Comparison of ENCODE assay signal across 1 cellular context in the genomic region with DNA sequence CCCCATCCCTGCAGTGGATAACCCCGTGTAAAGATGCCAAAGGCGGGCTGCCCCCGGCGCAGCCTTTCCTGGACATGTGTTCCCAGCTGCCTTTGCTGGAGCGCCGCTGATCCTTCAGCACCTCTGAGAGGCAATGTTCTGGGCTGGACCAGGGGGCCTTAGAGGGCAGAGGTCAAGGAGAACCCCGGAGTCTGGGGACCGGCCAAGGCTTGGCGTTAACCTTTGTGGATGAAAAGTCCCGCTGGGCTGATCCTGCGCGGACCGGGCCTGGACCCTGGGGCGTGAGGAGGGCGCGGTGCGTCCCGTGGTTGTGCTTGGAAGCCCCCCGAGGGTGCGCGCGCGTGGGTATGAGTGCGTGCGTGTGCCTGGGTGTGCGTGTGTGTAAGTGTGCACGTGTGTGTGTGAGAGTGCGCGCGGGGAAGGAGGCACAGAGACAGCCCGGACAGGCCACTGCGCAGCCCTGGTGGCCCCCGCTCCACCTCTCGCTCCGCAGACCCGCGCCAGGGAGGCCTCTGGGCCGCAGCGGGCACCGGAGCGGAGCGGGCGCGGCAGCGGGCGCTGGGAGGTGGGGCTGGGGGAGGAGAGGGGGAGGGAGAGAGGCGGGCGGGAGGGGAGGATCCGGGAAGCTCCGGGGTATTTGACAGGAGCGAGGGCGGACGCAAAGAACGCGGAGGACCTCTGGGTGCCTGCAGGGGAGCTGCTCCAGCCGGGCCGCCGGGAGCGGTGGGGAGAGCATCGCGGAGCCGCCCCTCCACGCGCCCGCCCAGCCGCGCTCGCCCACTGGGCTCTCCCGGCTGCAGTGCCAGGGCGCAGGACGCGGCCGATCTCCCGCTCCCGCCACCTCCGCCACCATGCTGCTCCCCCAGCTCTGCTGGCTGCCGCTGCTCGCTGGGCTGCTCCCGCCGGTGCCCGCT.
TF ChIP-seq lines count a peak whose summit lies in the region.

Gene SMOC2 (plus strand): TSS at position 665 of the 914 bp plus-strand sequence. CDS start 187 bp downstream, at position 852.

TF ChIP-seq in WTC11, 78 proteins besides CTCF, POLR2A, EP300 and RAD21 (continued from another document):
- TF ChIP-seq ZNF532 (CRISPR knock-in tag; IDR thresholded peaks at IDR 0.05; ENCODE audit: borderline replicate concordance) (no peak), ZNF317 (CRISPR knock-in tag; IDR thresholded peaks at IDR 0.05; ENCODE audit: borderline replicate concordance, low read depth) (no peak), ZNF396 (CRISPR knock-in tag; IDR thresholded peaks at IDR 0.05; ENCODE audit: borderline replicate concordance) (no peak), CREM (CRISPR knock-in tag; IDR thresholded peaks at IDR 0.05) (no peak), RORB (CRISPR knock-in tag; IDR thresholded peaks at IDR 0.05) (no peak), ZBTB21 (CRISPR knock-in tag; IDR thresholded peaks at IDR 0.05; ENCODE audit: borderline replicate concordance) (no peak), FOXP1 (CRISPR knock-in tag; IDR thresholded peaks at IDR 0.05; ENCODE audit: borderline replicate concordance) (no peak), RELA (CRISPR knock-in tag; IDR thresholded peaks at IDR 0.05; ENCODE audit: borderline replicate concordance) (0 out of 2 replicates have a peak, but pooled peaks have one; percentile 11), ATF3 (CRISPR knock-in tag; conservative IDR thresholded peaks at IDR 0.05) (no peak), ATF6 (CRISPR knock-in tag; IDR thresholded peaks at IDR 0.05) (no peak), PREB (CRISPR knock-in tag; IDR thresholded peaks at IDR 0.05; ENCODE audit: borderline replicate concordance) (no peak)
- TF ChIP-seq, protein P1, sequence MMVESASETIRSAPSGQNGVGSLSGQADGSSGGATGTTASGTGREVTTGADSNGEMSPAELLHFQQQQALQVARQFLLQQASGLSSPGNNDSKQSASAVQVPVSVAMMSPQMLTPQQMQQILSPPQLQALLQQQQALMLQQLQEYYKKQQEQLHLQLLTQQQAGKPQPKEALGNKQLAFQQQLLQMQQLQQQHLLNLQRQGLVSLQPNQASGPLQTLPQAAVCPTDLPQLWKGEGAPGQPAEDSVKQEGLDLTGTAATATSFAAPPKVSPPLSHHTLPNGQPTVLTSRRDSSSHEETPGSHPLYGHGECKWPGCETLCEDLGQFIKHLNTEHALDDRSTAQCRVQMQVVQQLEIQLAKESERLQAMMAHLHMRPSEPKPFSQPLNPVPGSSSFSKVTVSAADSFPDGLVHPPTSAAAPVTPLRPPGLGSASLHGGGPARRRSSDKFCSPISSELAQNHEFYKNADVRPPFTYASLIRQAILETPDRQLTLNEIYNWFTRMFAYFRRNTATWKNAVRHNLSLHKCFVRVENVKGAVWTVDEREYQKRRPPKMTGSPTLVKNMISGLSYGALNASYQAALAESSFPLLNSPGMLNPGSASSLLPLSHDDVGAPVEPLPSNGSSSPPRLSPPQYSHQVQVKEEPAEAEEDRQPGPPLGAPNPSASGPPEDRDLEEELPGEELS (CRISPR knock-in tag; IDR thresholded peaks at IDR 0.05), result no peak
- TF ChIP-seq, protein P2, sequence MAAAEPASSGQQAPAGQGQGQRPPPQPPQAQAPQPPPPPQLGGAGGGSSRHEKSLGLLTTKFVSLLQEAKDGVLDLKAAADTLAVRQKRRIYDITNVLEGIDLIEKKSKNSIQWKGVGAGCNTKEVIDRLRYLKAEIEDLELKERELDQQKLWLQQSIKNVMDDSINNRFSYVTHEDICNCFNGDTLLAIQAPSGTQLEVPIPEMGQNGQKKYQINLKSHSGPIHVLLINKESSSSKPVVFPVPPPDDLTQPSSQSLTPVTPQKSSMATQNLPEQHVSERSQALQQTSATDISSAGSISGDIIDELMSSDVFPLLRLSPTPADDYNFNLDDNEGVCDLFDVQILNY (CRISPR knock-in tag; IDR thresholded peaks at IDR 0.05), result no peak
- TF ChIP-seq, protein P3, sequence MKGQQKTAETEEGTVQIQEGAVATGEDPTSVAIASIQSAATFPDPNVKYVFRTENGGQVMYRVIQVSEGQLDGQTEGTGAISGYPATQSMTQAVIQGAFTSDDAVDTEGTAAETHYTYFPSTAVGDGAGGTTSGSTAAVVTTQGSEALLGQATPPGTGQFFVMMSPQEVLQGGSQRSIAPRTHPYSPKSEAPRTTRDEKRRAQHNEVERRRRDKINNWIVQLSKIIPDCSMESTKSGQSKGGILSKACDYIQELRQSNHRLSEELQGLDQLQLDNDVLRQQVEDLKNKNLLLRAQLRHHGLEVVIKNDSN (CRISPR knock-in tag; IDR thresholded peaks at IDR 0.05), result no peak
